Comparison of ENCODE assay signal across 20 cellular contexts in the genomic region with DNA sequence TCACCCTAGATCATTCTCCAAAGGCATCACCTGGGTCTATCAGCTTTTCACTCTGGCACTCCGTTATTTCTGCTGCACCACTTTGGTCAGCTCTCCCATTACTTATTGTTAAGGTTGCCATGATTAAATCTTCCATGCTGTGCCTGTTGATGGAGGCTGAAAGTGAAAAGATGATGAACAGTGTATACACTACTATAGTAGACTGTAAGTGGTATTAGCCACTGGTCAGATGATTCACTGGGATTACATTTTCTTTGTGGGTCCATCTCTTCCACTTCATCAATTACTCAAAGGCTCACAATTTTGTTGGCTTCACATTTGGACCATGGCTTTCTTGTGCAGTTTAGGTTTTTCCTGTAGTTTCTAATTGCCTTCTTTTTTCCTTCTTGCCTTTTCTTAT. TPM values are rescaled to one million over a fixed set of nuclear protein-coding genes. Genes with fewer than 3 reads are reported as not detected.
DNase-seq lines count a peak whose midpoint lies in the region; ATAC-seq and TF ChIP-seq lines count a peak whose summit lies in the region.
"Had no signal": no experiment of that assay in that cellular context is flagged by ENCODE, and none has a peak within 500 bp of the region (broad histone marks: within the 10 kb centered on the region; RNA-seq: fewer than 3 reads in every experiment).

No MANE protein-coding gene starts in this region.

- peaks cover 97% of the 10 kb centered on the region for H3K36me3 Mint-ChIP-seq in activated T-cell treated with anti-CD3 and anti-CD28 coated beads, Interleukin-2, amount 50 U/mL, for 24 hours (ENCODE audit: low read depth)
- H3K36me3 Mint-ChIP-seq in CD4-positive, CD25-positive, alpha-beta regulatory T cell, result peaks cover 39% of the 10 kb centered on the region
- H3K36me3 Mint-ChIP-seq in glutamatergic neuron (ENCODE audit: unreplicated experiment), result no peaks in the 10 kb centered on the region

- peaks cover 39% of the 10 kb centered on the region for H3K4me1 Mint-ChIP-seq in activated T-cell treated with anti-CD3 and anti-CD28 coated beads, Interleukin-2, amount 50 U/mL, for 24 hours (ENCODE audit: low read depth)
- peaks cover 7 to 31% (median 23%) of the 10 kb centered on the region in 4 donors for H3K4me1 Mint-ChIP-seq in CD4-positive, CD25-positive, alpha-beta regulatory T cell
- H3K4me1 Mint-ChIP-seq in glutamatergic neuron (ENCODE audit: low read depth, unreplicated experiment), result peaks cover 44% of the 10 kb centered on the region

- no peak overlapping the region for H3K4me3 Mint-ChIP-seq in activated T-cell treated with anti-CD3 and anti-CD28 coated beads, Interleukin-2, amount 50 U/mL, for 24 hours
- no peak overlapping the region for H3K4me3 Mint-ChIP-seq in CD4-positive, CD25-positive, alpha-beta regulatory T cell
- H3K4me3 Mint-ChIP-seq in glutamatergic neuron (ENCODE audit: unreplicated experiment), result peak overlapping the region; percentile 53
- H3K4me3 Mint-ChIP-seq: CD8-positive, alpha-beta memory T cell had no signal

- H3K36me3 ChIP-seq in CD4-positive, CD25-positive, alpha-beta regulatory T cell (ENCODE audit: control insufficient read depth, insufficient read depth, low read length), result peaks cover 35% of the 10 kb centered on the region
- peaks cover 72% of the 10 kb centered on the region for H3K36me3 ChIP-seq in IMR-90 (ENCODE audit: control insufficient read depth, insufficient read depth, low read length)
- H3K36me3 ChIP-seq in GM23248 (ENCODE audit: low read depth), result no peaks in the 10 kb centered on the region

- BruUV-seq in IMR-90 (replicated peaks; lab: Mats Ljungman, UMichigan), result no TSS peak

- H4K20me1 ChIP-seq in IMR-90 (ENCODE audit: insufficient read depth, low read length) (no peaks in the 10 kb centered on the region; the same call in 1 of the 2 replicates), GM23248 (ENCODE audit: insufficient read depth) (no peaks in the 10 kb centered on the region)

- no peaks in the 10 kb centered on the region for H3K9me2 ChIP-seq in GM23248 (ENCODE audit: insufficient read depth)

- H2BK15ac ChIP-seq in IMR-90 (ENCODE audit: low read depth, low read length), result no peak overlapping the region

- no peak overlapping the region for H4K8ac ChIP-seq in IMR-90 (ENCODE audit: low read depth in 2 of 2, low read length in 2 of 2)

- H3K27ac ChIP-seq in CD4-positive, CD25-positive, alpha-beta regulatory T cell (ENCODE audit: insufficient read depth, low read length, poor library complexity, severe bottlenecking), result no peak overlapping the region
- H3K27ac ChIP-seq in IMR-90 (ENCODE audit: insufficient read depth, low read length), result no peak overlapping the region
- H3K27ac ChIP-seq in GM23248, result no peak overlapping the region
- H3K27ac ChIP-seq: SK-N-MC had no signal

- in situ Hi-C loops in IMR-90 (cut with MboI; ENCODE audit: low sequenced_read_pairs), result no loop called here
- in situ Hi-C loops in GM23248 (cut with MboI), result no loop called here

- no peak overlapping the region for H3K18ac ChIP-seq in IMR-90 (ENCODE audit: low read depth, low read length)

- H3K79me2 ChIP-seq in GM23248 (ENCODE audit: insufficient read depth), result no peaks in the 10 kb centered on the region

- no peak for DNase-seq in activated T-cell treated with anti-CD3 and anti-CD28 coated beads, Interleukin-2, amount 50 U/mL, for 24 hours
- DNase-seq in activated T-cell treated with anti-CD3 and anti-CD28 coated beads for 4 hours (no peak), IMR-90 (peak; percentile 11), glutamatergic neuron (no peak), DMS53 (lab: John Stamatoyannopoulos, UW) (no peak), GM23248 (no peak)
- DNase-seq in CD4-positive, CD25-positive, alpha-beta regulatory T cell, result no peak
- DNase-seq: AML-193; C1 segment of cervical spinal cord; CD8-positive, alpha-beta memory T cell; DMS 273 treated with DMSO at 0.1 percent for 48 hours; DMS79 treated with DMSO at 0.1 percent for 48 hours; GF-D8; NCI-H2029; NCI-H446; NCI-H524 treated with DMSO at 0.1 percent for 48 hours; NCI-H774; SIG-M5 had no signal

- dilution Hi-C loops in IMR-90 (cut with HindIII; ENCODE audit: low sequenced_read_pairs, unreplicated experiment), result no loop called here

- peak overlapping the region; percentile 35 for H3K27ac Mint-ChIP-seq in activated T-cell treated with anti-CD3 and anti-CD28 coated beads, Interleukin-2, amount 50 U/mL, for 24 hours
- peak overlapping the region in 2 of 3 donors; percentile 46 to 54 for H3K27ac Mint-ChIP-seq in CD4-positive, CD25-positive, alpha-beta regulatory T cell
- peak overlapping the region; percentile 95 for H3K27ac Mint-ChIP-seq in glutamatergic neuron (ENCODE audit: unreplicated experiment)

- no peak overlapping the region for H3K56ac ChIP-seq in IMR-90 (ENCODE audit: extremely low read depth, insufficient read depth, low read length)

- no peaks in the 10 kb centered on the region for H3K27me3 ChIP-seq in CD4-positive, CD25-positive, alpha-beta regulatory T cell (ENCODE audit: control insufficient read depth, insufficient read depth, low read length)
- H3K27me3 ChIP-seq in IMR-90 (ENCODE audit: control insufficient read depth, insufficient read depth, low read length), result no peaks in the 10 kb centered on the region
- H3K27me3 ChIP-seq in GM23248 (replicated peaks; ENCODE audit: insufficient read depth), result no peaks in the 10 kb centered on the region

- H3K23ac ChIP-seq in IMR-90 (ENCODE audit: low read depth, low read length), result no peak overlapping the region

- H2BK20ac ChIP-seq in IMR-90 (ENCODE audit: low read depth, low read length), result no peak overlapping the region

- H4K5ac ChIP-seq in IMR-90 (ENCODE audit: low read depth, low read length), result no peak overlapping the region

- no peaks in the 10 kb centered on the region for H3K9me3 ChIP-seq in CD4-positive, CD25-positive, alpha-beta regulatory T cell (ENCODE audit: control insufficient read depth in 2 of 2, low read length in 2 of 2)
- H3K9me3 ChIP-seq in IMR-90 (ENCODE audit: control insufficient read depth, insufficient read depth, low read length), result no peaks in the 10 kb centered on the region
- H3K9me3 ChIP-seq in GM23248 (ENCODE audit: low read depth), result no peaks in the 10 kb centered on the region

- H3K4ac ChIP-seq in IMR-90 (ENCODE audit: low read depth, low read length), result no peak overlapping the region

- POLR2A ChIA-PET in IMR-90 (lab: Charles Lee; ENCODE audit: unreplicated experiment), result no interaction called here

- no peaks in the 10 kb centered on the region for H3K9me3 Mint-ChIP-seq in activated T-cell treated with anti-CD3 and anti-CD28 coated beads, Interleukin-2, amount 50 U/mL, for 24 hours
- no peaks in the 10 kb centered on the region for H3K9me3 Mint-ChIP-seq in CD4-positive, CD25-positive, alpha-beta regulatory T cell
- H3K9me3 Mint-ChIP-seq in glutamatergic neuron (ENCODE audit: unreplicated experiment), result peaks cover 10% of the 10 kb centered on the region
- H3K9me3 Mint-ChIP-seq: CD8-positive, alpha-beta memory T cell had no signal

- TF ChIP-seq RAD21 in IMR-90 (IDR thresholded peaks at IDR 0.05; ENCODE audit: low read length), result no peak

- no peaks in the 10 kb centered on the region for H3K27me3 Mint-ChIP-seq in activated T-cell treated with anti-CD3 and anti-CD28 coated beads, Interleukin-2, amount 50 U/mL, for 24 hours
- H3K27me3 Mint-ChIP-seq in CD4-positive, CD25-positive, alpha-beta regulatory T cell, result no peaks in the 10 kb centered on the region
- peaks cover 12% of the 10 kb centered on the region for H3K27me3 Mint-ChIP-seq in glutamatergic neuron (ENCODE audit: unreplicated experiment)
- H3K27me3 Mint-ChIP-seq: CD8-positive, alpha-beta memory T cell had no signal

- TF ChIP-seq POLR2A in IMR-90 (IDR thresholded peaks at IDR 0.05; ENCODE audit: low read depth, low read length), result no peak

- no peak overlapping the region for H2BK120ac ChIP-seq in IMR-90 (ENCODE audit: low read depth, low read length)

- no peak overlapping the region for H3K4me3 ChIP-seq in CD4-positive, CD25-positive, alpha-beta regulatory T cell (ENCODE audit: low read depth, low read length)
- H3K4me3 ChIP-seq in IMR-90 (ENCODE audit: insufficient read depth, low read depth, low read length), result no peak overlapping the region
- H3K4me3 ChIP-seq in GM23248, result no peak overlapping the region
- H3K4me3 ChIP-seq: SK-N-MC had no signal

- H2BK5ac ChIP-seq in IMR-90 (ENCODE audit: low read depth, low read length, poor library complexity, severe bottlenecking), result no peak overlapping the region

- H2AFZ ChIP-seq in IMR-90 (replicated peaks; ENCODE audit: low read length, poor library complexity), result no peak overlapping the region
- no peak overlapping the region for H2AFZ ChIP-seq in GM23248

- peaks cover 12% of the 10 kb centered on the region for H3K4me1 ChIP-seq in CD4-positive, CD25-positive, alpha-beta regulatory T cell (ENCODE audit: control insufficient read depth, insufficient read depth, low read length, poor library complexity, severe bottlenecking)
- H3K4me1 ChIP-seq in IMR-90 (ENCODE audit: control insufficient read depth, insufficient read depth, low read length) (peaks cover 8% of the 10 kb centered on the region; the same call in 1 of the 2 replicates), GM23248 (ENCODE audit: insufficient read depth) (no peaks in the 10 kb centered on the region)

- H3K4me2 ChIP-seq in IMR-90 (ENCODE audit: low read depth, low read length) (no peak overlapping the region), GM23248 (ENCODE audit: unreplicated experiment) (no peak overlapping the region)

- H3K9ac ChIP-seq in IMR-90 (ENCODE audit: low read depth, low read length) (no peak overlapping the region), GM23248 (no peak overlapping the region)

- H3F3A ChIP-seq in GM23248 (ENCODE audit: insufficient read depth), result no peaks in the 10 kb centered on the region

- H3K9me1 ChIP-seq in IMR-90 (ENCODE audit: insufficient read depth, low read length), result no peaks in the 10 kb centered on the region; the same call in 1 of the 2 replicates

- no peak overlapping the region for H4K91ac ChIP-seq in IMR-90 (ENCODE audit: insufficient read depth, low read depth, low read length)

- H2AK9ac ChIP-seq in IMR-90 (replicated peaks; ENCODE audit: low read depth, low read length, poor library complexity), result no peak overlapping the region

- no peak overlapping the region for H2AK5ac ChIP-seq in IMR-90 (ENCODE audit: low read depth, low read length)

- H3K79me1 ChIP-seq in IMR-90 (ENCODE audit: low read depth in 1 of 2, low read length in 2 of 2), result no peaks in the 10 kb centered on the region; a peak in 1 of 4 replicates

- TF ChIP-seq CTCF in IMR-90 (conservative IDR thresholded peaks at IDR 0.05; ENCODE audit: low read depth, low read length) (no peak), glutamatergic neuron (IDR thresholded peaks at IDR 0.05; ENCODE audit: partially characterized antibody, unreplicated experiment) (no peak)

- ATAC-seq in CD4-positive, CD25-positive, alpha-beta regulatory T cell (ENCODE audit: low read depth in 2 of 2), result no peak
- no peak for ATAC-seq in IMR-90 (ENCODE audit: low read depth)
- no peak for ATAC-seq in GM21360 (IDR thresholded peaks at IDR 0.05; ENCODE audit: unreplicated experiment)

- no CpG with 5 or more reads among the region's 1 CpG for WGBS in IMR-90 (ENCODE audit: extremely low coverage in 2 of 2, insufficient read length in 1 of 2), 2 experiments
- 95 to 100% methylated on average over 1 of the region's 1 CpG for WGBS in GM23248 (ENCODE audit: low coverage in 1 of 2, low lambda C conversion rate in 2 of 2, missing lambda C conversion rate in 2 of 2), 2 experiments

- CTCF ChIA-PET in IMR-90 (lab: Yijun Ruan, JAX), result interaction anchor here (0.6 kb wide), 1 partner anchor 47 kb away, joined by 3 read pairs; no protein-coding TSS in a partner anchor

- intact Hi-C loops in IMR-90 (cut with micrococcal nuclease), result no loop called here

- no peak overlapping the region for H3K14ac ChIP-seq in IMR-90 (replicated peaks; ENCODE audit: low read depth, low read length)

RNA-seq across cellular contexts. Expression of a gene that starts 15.9 kb away (rescaled TPM):
- total RNA-seq in CD4-positive, CD25-positive, alpha-beta regulatory T cell, result 122 TPM
- 10 to 100 TPM; 38.3 to 56.6 (median 40.2) TPM for polyA plus RNA-seq in CD4-positive, CD25-positive, alpha-beta regulatory T cell
- total RNA-seq in IMR-90 (2012; rRNA removed) (0.54 and 0.83 TPM in 2 replicates), glutamatergic neuron (ENCODE audit: unreplicated experiment) (6.5 TPM)
- polyA plus RNA-seq in IMR-90 (2012; rRNA removed) (2.5 and 3.7 TPM in 2 replicates), GM23248 (2016; fragmentation: Nextera tagmentation; extraction: Ambion mirVana) (1.8 and 4.1 TPM in 2 replicates)
- polyA plus RNA-seq in IMR-90 (2012; cell fraction: cytosol; rRNA removed), result 1.1 and 2.0 TPM in 2 replicates
- polyA plus RNA-seq in IMR-90 (2012; cell fraction: nucleus; rRNA removed; ENCODE audit: low replicate concordance), result 6.8 and 8.6 TPM in 2 replicates
- total RNA-seq in GM23248 (2014; rRNA removed; shearing (Covaris generic)), result 1.3 and 3.2 TPM in 2 replicates

Comparison
In these comparisons a context has a peak if more than half of its experiments do, and no peak if none do; other contexts are left out.
1. H3K27ac Mint-ChIP-seq: peak in every context shown above with its lines; median percentile 95 in glutamatergic neuron; 50 in CD4-positive, CD25-positive, alpha-beta regulatory T cell; 35 in activated T-cell treated with anti-CD3 and anti-CD28 coated beads, Interleukin-2, amount 50 U/mL, for 24 hours.
2. RNA of a gene that starts 15.9 kb away (total RNA-seq): 122 TPM in CD4-positive, CD25-positive, alpha-beta regulatory T cell (single experiment); 6.5 TPM in glutamatergic neuron (single experiment), 1.3 to 3.2 TPM in GM23248 and 0.54 to 0.83 TPM in IMR-90; every median in the first group is over 10 times any median in the second.